Comparison of ENCODE assay signal across 8 cellular contexts in the genomic region with DNA sequence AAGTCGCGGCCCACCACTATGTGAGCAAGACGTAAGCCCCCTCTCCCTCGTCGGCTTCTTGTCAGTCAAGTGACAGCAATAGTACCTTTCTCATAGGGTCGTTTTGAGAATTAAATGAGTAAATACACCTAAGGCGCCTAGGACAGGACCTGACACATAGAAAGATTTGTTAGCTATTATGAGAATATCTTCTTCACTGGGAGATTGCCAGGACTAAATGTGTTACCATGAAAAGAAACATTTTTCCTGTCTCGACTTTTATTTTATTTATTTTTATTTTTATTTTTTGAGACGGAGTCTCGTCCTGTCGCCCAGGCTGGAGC. TPM values are rescaled to one million over a fixed set of nuclear protein-coding genes. Genes with fewer than 3 reads are reported as not detected.
DNase-seq lines count a peak whose midpoint lies in the region; ATAC-seq, FAIRE-seq and TF ChIP-seq lines count a peak whose summit lies in the region.

No MANE protein-coding gene starts in this region.

- H3K9me3 Mint-ChIP-seq in CD4-positive, CD25-positive, alpha-beta regulatory T cell: no peaks in the 10 kb centered on the region
- H3K9me3 Mint-ChIP-seq in endodermal cell: no peaks in the 10 kb centered on the region

- no peak overlapping the region for H2BK15ac ChIP-seq in neuronal stem cell (ENCODE audit: low read length)

- no peak for DNase-seq in CD4-positive, CD25-positive, alpha-beta regulatory T cell
- no peak for DNase-seq in endodermal cell
- no peak for DNase-seq in neuronal stem cell (ENCODE audit: low spot score)
- no peak for DNase-seq in epidermal melanocyte (ENCODE audit: insufficient read length, low spot score)
- no peak for DNase-seq in NCI-H524 treated with DMSO at 0.1 percent for 48 hours (lab: John Stamatoyannopoulos, UW)
- no peak for DNase-seq in dedifferentiated amniotic fluid mesenchymal stem cell (ENCODE audit: extremely low spot score)
- no peak for DNase-seq in RCC 7860 (ENCODE audit: low spot score)

- 35 to 50% methylated on average over 6 to 10 of the region's 11 CpGs for WGBS in endodermal cell (ENCODE audit: insufficient coverage in 1 of 2, insufficient read length in 1 of 2), 2 experiments
- no CpG with 5 or more reads among the region's 11 CpGs for WGBS in neuronal stem cell (ENCODE audit: extremely low coverage in 2 of 2, insufficient read length in 2 of 2, insufficient replicate concordance in 1 of 2), 2 donors

- no peak overlapping the region for H2BK12ac ChIP-seq in neuronal stem cell (ENCODE audit: low read length)

- H3K27me3 Mint-ChIP-seq in CD4-positive, CD25-positive, alpha-beta regulatory T cell: no peaks in the 10 kb centered on the region
- no peaks in the 10 kb centered on the region for H3K27me3 Mint-ChIP-seq in endodermal cell (ENCODE audit: insufficient read depth)

- no peaks in the 10 kb centered on the region for H4K20me1 ChIP-seq in OCI-LY1 (ENCODE audit: insufficient read depth, low read length)

- no peak overlapping the region for H3K4ac ChIP-seq in neuronal stem cell (ENCODE audit: low read length)

- no peak overlapping the region for H2AFZ ChIP-seq in OCI-LY1 (ENCODE audit: low read length)
- peak overlapping the region; percentile 95 for H2AFZ ChIP-seq in neuronal stem cell (ENCODE audit: low read length)

- peak overlapping the region; percentile 88 for H3K4me3 ChIP-seq in CD4-positive, CD25-positive, alpha-beta regulatory T cell (ENCODE audit: low read depth, low read length)
- H3K4me3 ChIP-seq in OCI-LY1 (ENCODE audit: low read depth, low read length, poor library complexity, severe bottlenecking): peak overlapping the region; percentile 80
- H3K4me3 ChIP-seq in endodermal cell (ENCODE audit: low read length): peak overlapping the region; percentile 89
- peak overlapping the region; percentile 88 to 95 for H3K4me3 ChIP-seq in neuronal stem cell (ENCODE audit: low read length in 2 of 2)

- peak overlapping the region; percentile 95 to 100 (median 100) for H3K27ac Mint-ChIP-seq in CD4-positive, CD25-positive, alpha-beta regulatory T cell
- peak overlapping the region; percentile 100 for H3K27ac Mint-ChIP-seq in endodermal cell

- ATAC-seq in CD4-positive, CD25-positive, alpha-beta regulatory T cell (ENCODE audit: low read depth in 2 of 2): no peak

- peak overlapping the region; percentile 88 for H3K4me2 ChIP-seq in OCI-LY1 (ENCODE audit: low read length)
- H3K4me2 ChIP-seq in neuronal stem cell (ENCODE audit: insufficient read depth, low read length, poor library complexity, severe bottlenecking): peak overlapping the region; percentile 71

- H2BK120ac ChIP-seq in neuronal stem cell (ENCODE audit: low read depth, low read length): no peak overlapping the region

- H3K36me3 ChIP-seq in CD4-positive, CD25-positive, alpha-beta regulatory T cell (ENCODE audit: control insufficient read depth, insufficient read depth, low read length): peaks cover 15% of the 10 kb centered on the region
- H3K36me3 ChIP-seq in OCI-LY1 (ENCODE audit: insufficient read depth, low read length): peaks cover 35% of the 10 kb centered on the region; the same call in 1 of the 2 replicates
- peaks cover 43% of the 10 kb centered on the region for H3K36me3 ChIP-seq in endodermal cell (ENCODE audit: control insufficient read depth, insufficient read depth, low read length)
- H3K36me3 ChIP-seq in neuronal stem cell (replicated peaks in 1 of 2; ENCODE audit: control insufficient read depth in 2 of 2, insufficient read depth in 2 of 2, low read length in 2 of 2): peaks cover 6 to 57% of the 10 kb centered on the region in 2 donors

- no peak overlapping the region for H4K91ac ChIP-seq in neuronal stem cell (ENCODE audit: low read depth, low read length, poor library complexity)

- H4K8ac ChIP-seq in neuronal stem cell (ENCODE audit: low read depth, low read length): no peak overlapping the region

- peaks cover 19% of the 10 kb centered on the region for H3K36me3 Mint-ChIP-seq in CD4-positive, CD25-positive, alpha-beta regulatory T cell
- peaks cover 56% of the 10 kb centered on the region for H3K36me3 Mint-ChIP-seq in endodermal cell (ENCODE audit: low read depth)

- H2AK5ac ChIP-seq in neuronal stem cell (ENCODE audit: low read depth, low read length): no peak overlapping the region

- H3K9me3 ChIP-seq in CD4-positive, CD25-positive, alpha-beta regulatory T cell (ENCODE audit: control insufficient read depth in 2 of 2, low read length in 2 of 2): no peaks in the 10 kb centered on the region
- no peaks in the 10 kb centered on the region for H3K9me3 ChIP-seq in OCI-LY1 (ENCODE audit: low read length)
- no peaks in the 10 kb centered on the region for H3K9me3 ChIP-seq in endodermal cell (ENCODE audit: control insufficient read depth, low read length)
- H3K9me3 ChIP-seq in neuronal stem cell (replicated peaks in 1 of 2; ENCODE audit: control insufficient read depth in 2 of 2, insufficient read depth in 1 of 2, low read depth in 1 of 2, low read length in 2 of 2): no peaks in the 10 kb centered on the region

- FAIRE-seq in RCC 7860 (lab: Jason Lieb, UNC): no peak

- H3K4me3 Mint-ChIP-seq in CD4-positive, CD25-positive, alpha-beta regulatory T cell: peak overlapping the region; percentile 94 to 99 (median 98)
- peak overlapping the region; percentile 89 for H3K4me3 Mint-ChIP-seq in endodermal cell

- H3K18ac ChIP-seq in neuronal stem cell (ENCODE audit: low read length): no peak overlapping the region

- no peak overlapping the region for H2BK5ac ChIP-seq in neuronal stem cell (ENCODE audit: low read length)

- peaks cover 39% of the 10 kb centered on the region for H3K4me1 ChIP-seq in CD4-positive, CD25-positive, alpha-beta regulatory T cell (ENCODE audit: control insufficient read depth, insufficient read depth, low read length, poor library complexity, severe bottlenecking)
- peaks cover 19% of the 10 kb centered on the region for H3K4me1 ChIP-seq in OCI-LY1 (ENCODE audit: insufficient read depth, low read length, severe bottlenecking)
- H3K4me1 ChIP-seq in endodermal cell (ENCODE audit: control insufficient read depth, insufficient read depth, low read length): no peaks in the 10 kb centered on the region
- no peaks in the 10 kb centered on the region for H3K4me1 ChIP-seq in neuronal stem cell (ENCODE audit: control insufficient read depth in 2 of 2, insufficient read depth in 1 of 2, low read depth in 1 of 2, low read length in 2 of 2)

- no peaks in the 10 kb centered on the region for H3K79me1 ChIP-seq in neuronal stem cell (ENCODE audit: low read depth, low read length)

- no peak overlapping the region for H3K14ac ChIP-seq in neuronal stem cell (ENCODE audit: low read length)

- H3K79me2 ChIP-seq in OCI-LY1 (ENCODE audit: insufficient read depth, low read length): peaks cover 12% of the 10 kb centered on the region; the same call in 1 of the 2 replicates

- H3K27me3 ChIP-seq in CD4-positive, CD25-positive, alpha-beta regulatory T cell (ENCODE audit: control insufficient read depth, insufficient read depth, low read length): no peaks in the 10 kb centered on the region
- no peaks in the 10 kb centered on the region for H3K27me3 ChIP-seq in OCI-LY1 (ENCODE audit: insufficient read depth, low read length)
- no peaks in the 10 kb centered on the region for H3K27me3 ChIP-seq in endodermal cell (ENCODE audit: control insufficient read depth, insufficient read depth, low read length, poor library complexity, severe bottlenecking)
- no peaks in the 10 kb centered on the region for H3K27me3 ChIP-seq in neuronal stem cell (ENCODE audit: control insufficient read depth in 3 of 3, insufficient read depth in 3 of 3, low read depth in 1 of 3, low read length in 3 of 3)

- no peak overlapping the region for H3K23ac ChIP-seq in neuronal stem cell (ENCODE audit: low read depth, low read length, poor library complexity)

- TF ChIP-seq CTCF in OCI-LY1 (IDR thresholded peaks at IDR 0.05; ENCODE audit: low read length): no peak
- no peak for TF ChIP-seq CTCF in endodermal cell (conservative IDR thresholded peaks at IDR 0.05)

- no peaks in the 10 kb centered on the region for H3K9me2 ChIP-seq in OCI-LY1 (ENCODE audit: low read depth, low read length)

- H3K4me1 Mint-ChIP-seq in CD4-positive, CD25-positive, alpha-beta regulatory T cell: peaks cover 10 to 55% (median 24%) of the 10 kb centered on the region in 4 donors
- H3K4me1 Mint-ChIP-seq in endodermal cell: peaks cover 31% of the 10 kb centered on the region

- H3K9ac ChIP-seq in OCI-LY1 (ENCODE audit: low read length) (peak overlapping the region; percentile 74), endodermal cell (ENCODE audit: extremely low read depth, low read length, poor library complexity, severe bottlenecking) (peak overlapping the region; percentile 94), neuronal stem cell (ENCODE audit: low read depth, low read length, poor library complexity) (peak overlapping the region; percentile 53)

- H3F3A ChIP-seq in OCI-LY1 (ENCODE audit: insufficient read depth, low read length): no peaks in the 10 kb centered on the region

- peak overlapping the region; percentile 98 for H3K27ac ChIP-seq in CD4-positive, CD25-positive, alpha-beta regulatory T cell (ENCODE audit: insufficient read depth, low read length, poor library complexity, severe bottlenecking)
- H3K27ac ChIP-seq in OCI-LY1 (ENCODE audit: low read depth, low read length, poor library complexity, severe bottlenecking) (peak overlapping the region; percentile 80), endodermal cell (ENCODE audit: low read depth, low read length) (peak overlapping the region; percentile 95), neuronal stem cell (replicated peaks; ENCODE audit: low read length) (peak overlapping the region; percentile 96)

RNA-seq across cellular contexts. Expression of a gene that starts 0.8 kb away (rescaled TPM):
- total RNA-seq in CD4-positive, CD25-positive, alpha-beta regulatory T cell: 69.3 TPM
- 10 to 100 TPM; 70.6 to 89.9 (median 88.7) TPM for polyA plus RNA-seq in CD4-positive, CD25-positive, alpha-beta regulatory T cell
- total RNA-seq in endodermal cell: 100 to 1,000 TPM; 119 TPM
- 95.4 TPM for polyA plus RNA-seq in endodermal cell (2013, experiment 1 of 2)
- polyA plus RNA-seq in endodermal cell (2013, experiment 2 of 2): 93.2 TPM
- polyA plus RNA-seq in neuronal stem cell (2013, experiment 1 of 2): 103 TPM
- 100 TPM for polyA plus RNA-seq in neuronal stem cell (2013, experiment 2 of 2)

RNA-seq across cellular contexts. Expression of a gene that starts 19.7 kb away (rescaled TPM):
- 21.3 TPM for total RNA-seq in CD4-positive, CD25-positive, alpha-beta regulatory T cell
- polyA plus RNA-seq in CD4-positive, CD25-positive, alpha-beta regulatory T cell: 10 to 100 TPM in 3 of 4 donors, 1 to 10 TPM in 1; 8.2 to 17.5 (median 12.7) TPM
- 10 to 100 TPM; 20.9 to 22.7 TPM for total RNA-seq in endodermal cell
- 19.9 TPM for polyA plus RNA-seq in endodermal cell (2013, experiment 1 of 2)
- polyA plus RNA-seq in endodermal cell (2013, experiment 2 of 2): 22.4 TPM
- 10.9 TPM for polyA plus RNA-seq in neuronal stem cell (2013, experiment 1 of 2)
- 11.6 TPM for polyA plus RNA-seq in neuronal stem cell (2013, experiment 2 of 2)

RNA-seq across cellular contexts. Expression of a gene that starts 28.4 kb away (rescaled TPM):
- total RNA-seq in CD4-positive, CD25-positive, alpha-beta regulatory T cell: 1.1 TPM
- polyA plus RNA-seq in CD4-positive, CD25-positive, alpha-beta regulatory T cell: not detected
- 1 to 10 TPM; 4.6 to 5.4 TPM for total RNA-seq in endodermal cell
- 2.2 TPM for polyA plus RNA-seq in endodermal cell (2013, experiment 1 of 2)
- 2.8 TPM for polyA plus RNA-seq in endodermal cell (2013, experiment 2 of 2)
- polyA plus RNA-seq in neuronal stem cell (2013, experiment 1 of 2): 0.85 TPM
- polyA plus RNA-seq in neuronal stem cell (2013, experiment 2 of 2): 0.80 TPM

RNA-seq across cellular contexts. Expression of a gene that starts 34.3 kb away (rescaled TPM):
- 3.7 TPM for total RNA-seq in CD4-positive, CD25-positive, alpha-beta regulatory T cell
- polyA plus RNA-seq in CD4-positive, CD25-positive, alpha-beta regulatory T cell: 1 to 10 TPM in 1 of 4 donors, under 1 TPM in 3; 0.13 to 2.0 (median 0.57) TPM
- total RNA-seq in endodermal cell: 10 to 100 TPM; 12.2 to 16.4 TPM
- 7.0 TPM for polyA plus RNA-seq in endodermal cell (2013, experiment 1 of 2)
- polyA plus RNA-seq in endodermal cell (2013, experiment 2 of 2): 6.0 TPM
- 8.8 TPM for polyA plus RNA-seq in neuronal stem cell (2013, experiment 1 of 2)
- 8.7 TPM for polyA plus RNA-seq in neuronal stem cell (2013, experiment 2 of 2)
